ENCODE assay signal across 27 cellular contexts in the genomic region with DNA sequence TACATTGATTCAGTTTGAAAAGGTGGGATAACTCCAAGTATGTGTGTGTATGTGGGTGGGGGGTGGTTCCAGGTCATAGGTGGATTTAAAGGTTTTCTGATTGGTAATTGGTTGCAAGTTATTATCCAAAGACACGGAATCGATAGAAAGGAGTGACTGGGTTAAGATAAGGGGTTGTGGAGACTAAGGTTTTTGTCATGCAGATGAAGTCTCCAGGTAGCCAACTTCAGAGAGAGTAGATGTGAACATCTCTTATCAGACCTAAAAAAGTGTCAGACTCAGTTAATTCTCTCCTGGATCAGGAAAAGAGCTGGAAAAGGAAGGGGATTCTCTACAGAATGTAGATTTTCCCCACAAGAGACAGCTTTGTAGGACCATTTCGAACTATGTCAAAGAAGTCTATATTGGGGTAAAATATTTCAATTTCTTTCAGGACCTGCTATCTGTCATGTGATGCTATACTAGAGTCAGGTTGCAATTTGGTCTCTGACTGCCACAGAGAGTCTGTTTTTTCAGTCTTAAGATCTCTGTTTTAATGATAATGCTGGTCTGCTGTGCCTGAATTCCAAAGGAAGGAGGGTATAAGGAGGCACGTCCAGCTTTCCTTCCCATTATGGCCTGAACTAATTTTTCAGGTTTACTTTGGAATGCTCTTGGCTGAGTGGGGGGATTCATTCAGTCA. TPM values are rescaled to one million over a fixed set of nuclear protein-coding genes. Genes with fewer than 3 reads are reported as not detected.
"Had no signal": no experiment of that assay in that cellular context is flagged by ENCODE, and none has a peak within 500 bp of the region (broad histone marks: within the 10 kb centered on the region; RNA-seq: fewer than 3 reads in every experiment).

No MANE protein-coding gene starts in this region.

- H3K27ac ChIP-seq: KMS-11, SK-N-MC, VCaP had no signal

- DNase-seq: activated CD4-positive, alpha-beta memory T cell treated with anti-CD3 and anti-CD28 coated beads, Interleukin-2, amount 10 ng/mL, durations not matched to agents 7 days and 5 days; activated CD4-positive, alpha-beta T cell treated with anti-CD3 and anti-CD28 coated beads for 36 hours; activated CD4-positive, alpha-beta T cell treated with anti-CD3 and anti-CD28 coated beads, Interleukin-2, amount 50 U/mL, for 1 hour; activated gamma-delta T cell treated with Interleukin-2 at 50 U/mL for 16 hours; activated naive CD4-positive, alpha-beta T cell treated with anti-CD3 and anti-CD28 coated beads, Interleukin-2, amount 10 ng/mL, durations not matched to agents 7 days and 5 days; activated naive CD8-positive, alpha-beta T cell treated with anti-CD3 and anti-CD28 coated beads for 36 hours; activated T-cell treated with anti-CD3 and anti-CD28 coated beads for 4 hours; activated T-cell treated with anti-CD3 and anti-CD28 coated beads, Interleukin-2, amount 50 U/mL, for 48 hours; cerebellar nuclear complex; MV-4-11; NCI-H1092 treated with DMSO at 0.1 percent for 48 hours; NCI-H1417 treated with DMSO at 0.1 percent for 48 hours; NCI-H1694 treated with DMSO at 0.1 percent for 48 hours; NCI-H2029 treated with DMSO at 0.1 percent for 48 hours; NCI-H510A treated with DMSO at 0.1 percent for 48 hours; NCI-H69; SIG-M5; T-helper 1 cell had no signal

- H3K9ac ChIP-seq: KMS-11 had no signal

- H3K27ac Mint-ChIP-seq: activated CD4-positive, alpha-beta memory T cell treated with anti-CD3 and anti-CD28 coated beads, Interleukin-2, amount 10 ng/mL, durations not matched to agents 7 days and 5 days; activated CD4-positive, alpha-beta T cell treated with anti-CD3 and anti-CD28 coated beads for 36 hours; activated naive CD4-positive, alpha-beta T cell treated with anti-CD3 and anti-CD28 coated beads, Interleukin-2, amount 10 ng/mL, durations not matched to agents 7 days and 5 days; activated naive CD8-positive, alpha-beta T cell treated with anti-CD3 and anti-CD28 coated beads for 36 hours; activated T-helper 17 cell treated with anti-CD3 and anti-CD28 coated beads, Interleukin-2, amount 50 U/mL, for 72 hours had no signal

- H3K4me3 ChIP-seq: SK-N-MC had no signal

- H3K36me3 Mint-ChIP-seq: activated naive CD4-positive, alpha-beta T cell treated with anti-CD3 and anti-CD28 coated beads, Interleukin-2, amount 10 ng/mL, durations not matched to agents 7 days and 5 days; activated naive CD8-positive, alpha-beta T cell treated with anti-CD3 and anti-CD28 coated beads for 36 hours had no signal

- H3K9me3 Mint-ChIP-seq: activated CD4-positive, alpha-beta memory T cell treated with anti-CD3 and anti-CD28 coated beads, Interleukin-2, amount 10 ng/mL, durations not matched to agents 7 days and 5 days; activated naive CD4-positive, alpha-beta T cell treated with anti-CD3 and anti-CD28 coated beads, Interleukin-2, amount 10 ng/mL, durations not matched to agents 7 days and 5 days; activated naive CD8-positive, alpha-beta T cell treated with anti-CD3 and anti-CD28 coated beads for 36 hours; activated T-helper 17 cell treated with anti-CD3 and anti-CD28 coated beads, Interleukin-2, amount 50 U/mL, for 72 hours had no signal

- ATAC-seq: activated CD4-positive, alpha-beta T cell treated with anti-CD3 and anti-CD28 coated beads for 36 hours; activated T-helper 17 cell treated with anti-CD3 and anti-CD28 coated beads, Interleukin-2, amount 50 U/mL, for 72 hours had no signal

- H3K4me3 Mint-ChIP-seq: activated CD4-positive, alpha-beta memory T cell treated with anti-CD3 and anti-CD28 coated beads, Interleukin-2, amount 10 ng/mL, durations not matched to agents 7 days and 5 days; activated CD4-positive, alpha-beta T cell treated with anti-CD3 and anti-CD28 coated beads for 36 hours; activated naive CD4-positive, alpha-beta T cell treated with anti-CD3 and anti-CD28 coated beads, Interleukin-2, amount 10 ng/mL, durations not matched to agents 7 days and 5 days; activated naive CD8-positive, alpha-beta T cell treated with anti-CD3 and anti-CD28 coated beads for 36 hours; activated T-helper 17 cell treated with anti-CD3 and anti-CD28 coated beads, Interleukin-2, amount 50 U/mL, for 72 hours had no signal

- H3K4me2 ChIP-seq: KMS-11 had no signal

RNA-seq across cellular contexts. Expression of gene C7orf57, which starts 3.6 kb away (rescaled TPM):
- total RNA-seq: cardiac septum had no signal
- polyA plus RNA-seq: adipose tissue had no signal

RNA-seq across cellular contexts. Expression of gene SUN3, which starts 10.0 kb away (rescaled TPM):
- total RNA-seq: activated CD4-positive, alpha-beta memory T cell treated with anti-CD3 and anti-CD28 coated beads, Interleukin-2, amount 10 ng/mL, durations not matched to agents 7 days and 5 days; activated CD4-positive, alpha-beta T cell treated with anti-CD3 and anti-CD28 coated beads for 36 hours; activated CD8-positive, alpha-beta memory T cell treated with anti-CD3 and anti-CD28 coated beads for 36 hours; cardiac septum; MCF 10A; RPMI7951 had no signal
- polyA plus RNA-seq: adipose tissue had no signal
